8 cellular contexts compared by ENCODE assay signal in the genomic region with DNA sequence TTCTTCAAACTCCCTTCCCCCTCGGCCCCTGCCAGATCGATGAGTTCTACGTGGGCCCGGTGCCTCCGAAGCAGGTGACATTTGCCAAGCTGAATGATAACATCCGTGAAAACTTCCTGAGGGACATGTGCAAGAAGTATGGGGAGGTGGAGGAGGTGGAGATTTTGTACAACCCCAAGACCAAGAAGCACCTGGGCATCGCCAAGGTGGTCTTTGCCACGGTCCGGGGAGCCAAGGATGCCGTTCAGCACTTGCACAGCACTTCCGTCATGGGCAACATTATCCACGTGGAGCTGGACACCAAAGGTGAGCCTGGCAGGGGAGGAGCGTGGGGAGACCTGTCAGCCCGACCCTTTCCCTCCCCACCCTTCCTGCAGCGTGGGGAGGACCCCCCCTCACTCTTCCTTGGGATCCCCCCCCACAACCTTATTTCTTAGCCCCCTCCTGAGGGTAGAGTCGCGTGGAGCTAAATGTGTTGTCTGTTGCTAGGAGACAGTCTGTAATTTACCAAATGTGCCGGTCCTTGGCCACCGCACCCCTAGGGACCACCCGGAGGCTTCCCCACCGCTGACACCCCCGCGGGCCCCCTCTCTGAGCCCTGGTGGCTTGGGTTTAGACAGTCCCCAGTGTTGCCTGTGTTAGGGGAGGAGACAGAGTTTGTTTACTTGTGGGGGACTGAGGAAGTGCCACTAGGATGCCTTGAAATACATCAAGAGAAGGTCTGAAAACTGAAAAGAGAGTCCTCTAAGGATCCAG. TPM values are rescaled to one million over a fixed set of nuclear protein-coding genes. Genes with fewer than 3 reads are reported as not detected.
DNase-seq lines count a peak whose midpoint lies in the region; ATAC-seq and TF ChIP-seq lines count a peak whose summit lies in the region.

No MANE protein-coding gene starts in this region.

- H3K27me3 ChIP-seq in H7 (ENCODE audit: control insufficient read depth, insufficient read depth, low read length) (no peaks in the 10 kb centered on the region), thoracic aorta (replicated peaks; ENCODE audit: insufficient read depth) (no peaks in the 10 kb centered on the region)

- peaks cover 3% of the 10 kb centered on the region for H3K36me3 Mint-ChIP-seq in activated naive CD8-positive, alpha-beta T cell

- H3K4me3 Mint-ChIP-seq in activated naive CD8-positive, alpha-beta T cell, result peak overlapping the region; percentile 96

- H3K4me1 ChIP-seq in thoracic aorta (ENCODE audit: control insufficient read depth in 1 of 2, low read depth in 2 of 2), result peaks cover 25 to 39% of the 10 kb centered on the region in 2 donors

- H3K4me3 ChIP-seq in H7 (ENCODE audit: insufficient read depth, low read depth, low read length), result peak overlapping the region; percentile 79; the same call in 1 of the 2 replicates
- H3K4me3 ChIP-seq in thoracic aorta, result peak overlapping the region; percentile 95

- ATAC-seq in thoracic aorta (ENCODE audit: insufficient number of reproducible peaks, low FRiP score, low read depth) (no peak), GM19463 (IDR thresholded peaks at IDR 0.05; ENCODE audit: unreplicated experiment) (no peak)

- TF ChIP-seq CTCF in 22Rv1 (IDR thresholded peaks at IDR 0.05) (no peak), thoracic aorta (IDR thresholded peaks at IDR 0.05) (no peak)

- H3K27ac Mint-ChIP-seq in activated naive CD8-positive, alpha-beta T cell, result peak overlapping the region; percentile 95

- peak overlapping the region; percentile 100 for H3K27ac ChIP-seq in 22Rv1
- peak overlapping the region; percentile 19 to 47 for H3K27ac ChIP-seq in thoracic aorta

- no peaks in the 10 kb centered on the region for H3K9me3 Mint-ChIP-seq in activated naive CD8-positive, alpha-beta T cell (ENCODE audit: low read depth)

- DNase-seq in H7, result no peak
- DNase-seq in left kidney (ENCODE audit: low read depth, low spot score), result peak; percentile 46
- DNase-seq in thoracic aorta (ENCODE audit: low spot score), result no peak
- no peak for DNase-seq in NCI-H2081 treated with DMSO at 0.1 percent for 48 hours (lab: John Stamatoyannopoulos, UW)
- no peak for DNase-seq in NCI-H82 treated with DMSO at 0.1 percent for 48 hours (lab: John Stamatoyannopoulos, UW; ENCODE audit: unreplicated experiment)

- H3K27me3 Mint-ChIP-seq in activated naive CD8-positive, alpha-beta T cell, result no peaks in the 10 kb centered on the region

- no peaks in the 10 kb centered on the region for H3K9me3 ChIP-seq in thoracic aorta

- H3K4me1 Mint-ChIP-seq in activated naive CD8-positive, alpha-beta T cell (ENCODE audit: low read depth), result peaks cover 48% of the 10 kb centered on the region

- peaks cover 13% of the 10 kb centered on the region for H3K36me3 ChIP-seq in H7 (replicated peaks; ENCODE audit: control insufficient read depth, insufficient read depth, low read length)
- H3K36me3 ChIP-seq in thoracic aorta, result peaks cover 28% of the 10 kb centered on the region

RNA-seq across cellular contexts. Expression of a gene that starts 2.2 kb away (rescaled TPM):
- 3.5 and 4.6 TPM in 2 replicates for total RNA-seq in H7 (2014; rRNA removed; shearing (Covaris generic))
- 10 to 100 TPM; 21.9 to 32.7 TPM for total RNA-seq in thoracic aorta

RNA-seq across cellular contexts. Expression of a gene that starts 12.5 kb away (rescaled TPM):
- total RNA-seq in H7 (2014; rRNA removed; shearing (Covaris generic)), result 23.8 and 25.5 TPM in 2 replicates
- 10 to 100 TPM; 12.0 to 30.2 TPM for total RNA-seq in thoracic aorta

RNA-seq across cellular contexts. Expression of a gene that starts 52.7 kb away (rescaled TPM):
- 0.80 and 1.1 TPM in 2 replicates for total RNA-seq in H7 (2014; rRNA removed; shearing (Covaris generic))
- 1 to 10 TPM; 1.2 to 6.8 TPM for total RNA-seq in thoracic aorta
